Comparison of ENCODE assay signal across 1 cellular context in genomic region chr6:143021543-143021942, GRCh38.
TF ChIP-seq lines count a peak whose summit lies in the region.

No MANE protein-coding gene starts in this region.

TF ChIP-seq in GM12891, 5 proteins besides CTCF, POLR2A, EP300 and RAD21 (continued from another document):
- TF ChIP-seq PAX5 (IDR thresholded peaks at IDR 0.05; ENCODE audit: insufficient read depth, low read length, severe bottlenecking), result no peak
TF ChIP-seq in GM12891: peak in this region for 0.
